1 cellular context compared by ENCODE assay signal in the genomic region with DNA sequence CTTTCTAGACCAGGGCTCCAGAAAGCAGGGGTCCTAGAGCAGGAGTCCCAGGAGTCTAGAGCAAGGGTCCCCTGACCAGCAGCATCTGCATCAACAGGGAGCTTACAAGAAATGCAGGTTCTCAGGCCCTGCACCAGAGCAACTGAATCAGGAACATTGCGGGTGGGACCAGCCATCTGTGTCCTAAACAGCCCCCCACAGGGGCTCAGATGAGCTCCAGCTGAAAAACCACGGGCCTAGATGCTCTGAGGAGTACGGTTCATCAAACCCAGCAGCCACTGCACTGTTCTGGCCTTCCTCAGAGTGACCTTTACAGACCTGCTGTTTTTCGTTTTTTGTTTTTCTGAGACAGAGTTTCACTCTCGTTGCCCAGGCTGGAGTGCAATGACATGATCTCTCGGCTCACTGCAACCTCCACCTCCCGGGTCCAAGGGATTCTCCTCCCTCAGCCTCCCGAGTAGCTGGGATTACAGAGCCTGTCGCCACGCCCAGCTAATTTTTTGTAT.
TF ChIP-seq lines count a peak whose summit lies in the region.

No MANE protein-coding gene starts in this region.

TF ChIP-seq in GM12878, 131 proteins besides CTCF, POLR2A, EP300 and RAD21 (continued from another document):
- TF ChIP-seq, protein P1, sequence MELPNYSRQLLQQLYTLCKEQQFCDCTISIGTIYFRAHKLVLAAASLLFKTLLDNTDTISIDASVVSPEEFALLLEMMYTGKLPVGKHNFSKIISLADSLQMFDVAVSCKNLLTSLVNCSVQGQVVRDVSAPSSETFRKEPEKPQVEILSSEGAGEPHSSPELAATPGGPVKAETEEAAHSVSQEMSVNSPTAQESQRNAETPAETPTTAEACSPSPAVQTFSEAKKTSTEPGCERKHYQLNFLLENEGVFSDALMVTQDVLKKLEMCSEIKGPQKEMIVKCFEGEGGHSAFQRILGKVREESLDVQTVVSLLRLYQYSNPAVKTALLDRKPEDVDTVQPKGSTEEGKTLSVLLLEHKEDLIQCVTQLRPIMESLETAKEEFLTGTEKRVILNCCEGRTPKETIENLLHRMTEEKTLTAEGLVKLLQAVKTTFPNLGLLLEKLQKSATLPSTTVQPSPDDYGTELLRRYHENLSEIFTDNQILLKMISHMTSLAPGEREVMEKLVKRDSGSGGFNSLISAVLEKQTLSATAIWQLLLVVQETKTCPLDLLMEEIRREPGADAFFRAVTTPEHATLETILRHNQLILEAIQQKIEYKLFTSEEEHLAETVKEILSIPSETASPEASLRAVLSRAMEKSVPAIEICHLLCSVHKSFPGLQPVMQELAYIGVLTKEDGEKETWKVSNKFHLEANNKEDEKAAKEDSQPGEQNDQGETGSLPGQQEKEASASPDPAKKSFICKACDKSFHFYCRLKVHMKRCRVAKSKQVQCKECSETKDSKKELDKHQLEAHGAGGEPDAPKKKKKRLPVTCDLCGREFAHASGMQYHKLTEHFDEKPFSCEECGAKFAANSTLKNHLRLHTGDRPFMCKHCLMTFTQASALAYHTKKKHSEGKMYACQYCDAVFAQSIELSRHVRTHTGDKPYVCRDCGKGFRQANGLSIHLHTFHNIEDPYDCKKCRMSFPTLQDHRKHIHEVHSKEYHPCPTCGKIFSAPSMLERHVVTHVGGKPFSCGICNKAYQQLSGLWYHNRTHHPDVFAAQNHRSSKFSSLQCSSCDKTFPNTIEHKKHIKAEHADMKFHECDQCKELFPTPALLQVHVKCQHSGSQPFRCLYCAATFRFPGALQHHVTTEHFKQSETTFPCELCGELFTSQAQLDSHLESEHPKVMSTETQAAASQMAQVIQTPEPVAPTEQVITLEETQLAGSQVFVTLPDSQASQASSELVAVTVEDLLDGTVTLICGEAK (IDR thresholded peaks at IDR 0.05; ENCODE audit: borderline replicate concordance): no peak
- TF ChIP-seq GATAD2B (conservative IDR thresholded peaks at IDR 0.05; ENCODE audit: low read depth): no peak
